Comparison of ENCODE assay signal across 23 cellular contexts in genomic region chr2:68612765-68613519, GRCh38. TPM values are rescaled to one million over a fixed set of nuclear protein-coding genes. Genes with fewer than 3 reads are reported as not detected.
"Had no signal": no experiment of that assay in that cellular context is flagged by ENCODE, and none has a peak within 500 bp of the region (broad histone marks: within the 10 kb centered on the region; RNA-seq: fewer than 3 reads in every experiment).

No MANE protein-coding gene starts in this region.

- H3K9me3 ChIP-seq: SK-N-SH had no signal

- H3K4me2 ChIP-seq: SK-N-SH had no signal

- H3K27ac ChIP-seq: RWPE1 had no signal

- H3K9ac ChIP-seq: SK-N-SH had no signal

- DNase-seq: Kasumi-1, KG1, MM.1S, NCI-H1092 treated with DMSO at 0.1 percent for 48 hours, NCI-H1436, NCI-H187, NCI-H2029, NCI-H2081 treated with DMSO at 0.1 percent for 48 hours, NCI-H2171, NCI-H226, NCI-H446, NCI-H510A, NCI-H524 treated with DMSO at 0.1 percent for 48 hours, NCI-H69, NCI-H774, PC-3, SHP77, SK-N-SH, SW 1271 had no signal

- H3K9me2 ChIP-seq: SK-N-SH had no signal

- ATAC-seq: Panc1, PC-3 had no signal

RNA-seq across cellular contexts. Expression of gene PROKR1, which starts 30.4 kb away (rescaled TPM):
- total RNA-seq: HT1080 had no signal
- polyA plus RNA-seq: IgD-negative memory B cell, SK-N-SH had no signal
